11 cellular contexts compared by ENCODE assay signal in genomic region chr7:7765422-7765821, GRCh38. TPM values are rescaled to one million over a fixed set of nuclear protein-coding genes. Genes with fewer than 3 reads are reported as not detected.
DNase-seq lines count a peak whose midpoint lies in the region; ATAC-seq and TF ChIP-seq lines count a peak whose summit lies in the region.
"Had no signal": no experiment of that assay in that cellular context is flagged by ENCODE, and none has a peak within 500 bp of the region (broad histone marks: within the 10 kb centered on the region; RNA-seq: fewer than 3 reads in every experiment).

No MANE protein-coding gene starts in this region.

- ATAC-seq in CD4-positive, alpha-beta T cell (ENCODE audit: poor library complexity): no peak
- peak; percentile 77 for ATAC-seq in GM19395 (IDR thresholded peaks at IDR 0.05; ENCODE audit: unreplicated experiment)
- peak; percentile 66 for ATAC-seq in HG02884 (IDR thresholded peaks at IDR 0.05; ENCODE audit: unreplicated experiment)

- no peaks in the 10 kb centered on the region for H3K27me3 ChIP-seq in CD4-positive, alpha-beta T cell (ENCODE audit: control insufficient read depth, insufficient read depth, low read length)

- no peak for DNase-seq in CD4-positive, alpha-beta T cell
- DNase-seq in M059J (ENCODE audit: low read depth) (peak; percentile 41), NCI-H774 (lab: John Stamatoyannopoulos, UW) (no peak), NCI-H524 (lab: John Stamatoyannopoulos, UW) (no peak), AG08395 (ENCODE audit: low spot score) (no peak)
- no peak for DNase-seq in activated CD4-positive, CD25-positive, alpha-beta regulatory T cell (lab: John Stamatoyannopoulos, UW)
- DNase-seq: activated B cell treated with CpG ODN at 0.5 μM for 24 hours; activated naive CD8-positive, alpha-beta T cell treated with anti-CD3 and anti-CD28 coated beads for 36 hours; effector memory CD8-positive, alpha-beta T cell had no signal

- no peaks in the 10 kb centered on the region for H3K36me3 Mint-ChIP-seq in CD4-positive, alpha-beta T cell (ENCODE audit: low read depth)
- H3K36me3 Mint-ChIP-seq: activated naive CD8-positive, alpha-beta T cell treated with anti-CD3 and anti-CD28 coated beads for 36 hours had no signal

- POLR2A ChIA-PET in CD4-positive, alpha-beta T cell (lab: Charles Lee): interaction anchor here (0.6 to 2.5 kb wide), 11 partner anchors 8 to 411 kb away, joined by 3 to 14 read pairs (median 4); partner anchors contain the start of genes GLCCI1 and UMAD1

- no peaks in the 10 kb centered on the region for H3K9me3 ChIP-seq in CD4-positive, alpha-beta T cell (ENCODE audit: control insufficient read depth, low read length)

- H3K4me1 Mint-ChIP-seq in CD4-positive, alpha-beta T cell (ENCODE audit: low read depth): peaks cover 53% of the 10 kb centered on the region

- TF ChIP-seq CTCF in CD4-positive, alpha-beta T cell (IDR thresholded peaks at IDR 0.05): no peak

- H3K4me3 Mint-ChIP-seq in CD4-positive, alpha-beta T cell: no peak overlapping the region
- H3K4me3 Mint-ChIP-seq: activated B cell treated with CpG ODN at 0.5 μM for 24 hours; activated naive CD8-positive, alpha-beta T cell treated with anti-CD3 and anti-CD28 coated beads for 36 hours had no signal

- no peaks in the 10 kb centered on the region for H3K27me3 Mint-ChIP-seq in CD4-positive, alpha-beta T cell
- H3K27me3 Mint-ChIP-seq: activated B cell treated with CpG ODN at 0.5 μM for 24 hours; activated naive CD8-positive, alpha-beta T cell treated with anti-CD3 and anti-CD28 coated beads for 36 hours; effector memory CD8-positive, alpha-beta T cell had no signal

- no peak overlapping the region for H3K27ac ChIP-seq in CD4-positive, alpha-beta T cell (ENCODE audit: low read depth, low read length)

- peak overlapping the region; percentile 88 for H3K27ac Mint-ChIP-seq in CD4-positive, alpha-beta T cell
- H3K27ac Mint-ChIP-seq: activated B cell treated with CpG ODN at 0.5 μM for 24 hours had no signal

- CTCF ChIA-PET in CD4-positive, alpha-beta T cell (lab: Charles Lee): interaction anchor here (1.5 to 3.2 kb wide), 5 partner anchors 9 to 583 kb away, joined by 4 to 13 read pairs (median 5); partner anchors contain the start of gene C1GALT1

- no peaks in the 10 kb centered on the region for H3K9me3 Mint-ChIP-seq in CD4-positive, alpha-beta T cell
- H3K9me3 Mint-ChIP-seq: activated B cell treated with CpG ODN at 0.5 μM for 24 hours; activated naive CD8-positive, alpha-beta T cell treated with anti-CD3 and anti-CD28 coated beads for 36 hours; effector memory CD8-positive, alpha-beta T cell had no signal

- intact Hi-C loops in CD4-positive, alpha-beta T cell (cut with DNase I, micrococcal nuclease): loop anchor here (5.0 to 10.0 kb wide), 2 partner anchors 173 to 209 kb away; no protein-coding TSS in a partner anchor

RNA-seq across cellular contexts. Expression of gene RPA3, which starts 47.0 kb away (rescaled TPM):
- 10 to 100 TPM; 32.9 to 36.5 TPM for total RNA-seq in CD4-positive, alpha-beta T cell
- 121 and 127 TPM in 2 replicates for total RNA-seq in M059J (2014; rRNA removed; shearing (Covaris generic))
